Comparison of ENCODE assay signal across 13 cellular contexts in the genomic region with DNA sequence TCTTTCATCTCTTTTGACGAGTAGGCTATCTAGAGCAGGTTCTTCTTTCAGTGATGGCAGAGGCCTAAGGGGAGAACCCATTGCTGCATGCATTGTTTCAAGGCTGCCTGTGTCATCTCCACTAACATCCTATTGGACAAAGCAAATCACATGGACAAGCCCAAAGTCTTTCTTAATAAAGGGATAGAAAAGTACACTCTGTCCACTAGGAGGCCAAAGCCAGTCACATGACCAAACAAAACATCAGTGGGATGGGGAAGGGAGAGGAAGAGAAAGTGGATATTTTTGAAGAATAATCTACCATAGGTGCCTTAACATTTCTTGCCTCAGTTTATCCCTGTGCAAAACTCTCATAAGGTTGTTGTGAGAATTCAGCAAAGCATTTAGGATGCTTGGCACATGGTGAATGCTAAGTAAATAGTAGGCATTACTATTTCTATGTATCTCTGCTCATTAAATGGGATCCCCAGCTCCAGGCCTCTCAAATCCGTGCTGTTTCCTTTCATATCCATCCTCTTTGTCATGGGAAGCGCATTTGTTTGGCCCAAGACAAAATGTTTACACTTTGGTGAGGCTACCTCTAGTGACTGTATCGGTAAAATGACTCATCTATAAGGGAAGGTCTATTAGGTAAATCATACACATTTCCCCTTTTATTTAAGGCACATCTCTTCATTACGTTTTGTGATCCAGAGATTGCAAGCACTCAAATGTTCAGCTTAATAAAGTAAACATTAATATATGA. TPM values are rescaled to one million over a fixed set of nuclear protein-coding genes. Genes with fewer than 3 reads are reported as not detected.
A peak's percentile ranks its signal among the peaks of the same experiment; 100 is the strongest.
DNase-seq lines count a peak whose midpoint lies in the region; ATAC-seq, FAIRE-seq and TF ChIP-seq lines count a peak whose summit lies in the region.
"Had no signal": no experiment of that assay in that cellular context is flagged by ENCODE, and none has a peak within 500 bp of the region (broad histone marks: within the 10 kb centered on the region; RNA-seq: fewer than 3 reads in every experiment).

No MANE protein-coding gene starts in this region.

- peak; percentile 21 for DNase-seq in HepG2 (ENCODE audit: low spot score)
- no peak for DNase-seq in right lobe of liver
- no peak for DNase-seq in astrocyte of the spinal cord (ENCODE audit: low read depth, low spot score)
- DNase-seq in upper lobe of right lung: no peak
- no peak for DNase-seq in SKM-1 (lab: John Stamatoyannopoulos, UW; ENCODE audit: unreplicated experiment)
- no peak for DNase-seq in central memory CD4-positive, alpha-beta T cell
- DNase-seq: activated CD4-positive, alpha-beta T cell treated with anti-CD3 and anti-CD28 coated beads, Interleukin-2, amount 10 ng/mL, durations not matched to agents 7 days and 5 days; effector memory CD4-positive, alpha-beta T cell; NCI-H2029 treated with DMSO at 0.1 percent for 48 hours; Right ventricle myocardium superior had no signal

- WGBS in HepG2 (ENCODE audit: low lambda C conversion rate): 58% methylated on average over 5 of the region's 5 CpGs
- WGBS in right lobe of liver (ENCODE audit: insufficient coverage, low coverage, low lambda C conversion rate, missing lambda C conversion rate): 76% methylated on average over 5 of the region's 5 CpGs

- CTCF ChIA-PET in HepG2 (lab: Yijun Ruan, JAX; ENCODE audit: low intra/inter-chr PET ratio, low total read pairs): no interaction called here

- H3K27me3 ChIP-seq in HepG2 (ENCODE audit: control insufficient read depth in 1 of 2, insufficient read depth in 2 of 2, low read length in 2 of 2) (no peaks in the 10 kb centered on the region), right lobe of liver (no peaks in the 10 kb centered on the region), upper lobe of right lung (no peaks in the 10 kb centered on the region)

- TF ChIP-seq RAD21 in HepG2 (CRISPR knock-in tag; IDR thresholded peaks at IDR 0.05): no peak

- H3K9me3 ChIP-seq in HepG2 (ENCODE audit: low read length): no peaks in the 10 kb centered on the region
- no peaks in the 10 kb centered on the region for H3K9me3 ChIP-seq in right lobe of liver
- no peaks in the 10 kb centered on the region for H3K9me3 ChIP-seq in upper lobe of right lung

- H3K79me2 ChIP-seq in HepG2 (ENCODE audit: insufficient read depth, low read length): no peaks in the 10 kb centered on the region

- ATAC-seq in HepG2 (peak; percentile 76), right lobe of liver (no peak), HG03442 (IDR thresholded peaks at IDR 0.05; ENCODE audit: unreplicated experiment) (peak; percentile 74), upper lobe of right lung (peak; percentile 23), GM18498 (IDR thresholded peaks at IDR 0.05; ENCODE audit: unreplicated experiment) (no peak)
- ATAC-seq: stimulated activated memory B cell treated with anti-CD40 and anti-IgM and Interleukin-4, amounts not matched to agents 10 μg/mL and 1 μg/mL and 100 μg/mL, for 72 hours had no signal

- H3K36me3 ChIP-seq in HepG2 (replicated peaks in 1 of 2; ENCODE audit: control insufficient read depth in 1 of 2, insufficient read depth in 2 of 2, low read length in 2 of 2) (no peaks in the 10 kb centered on the region), right lobe of liver (no peaks in the 10 kb centered on the region), upper lobe of right lung (no peaks in the 10 kb centered on the region)

- no peak overlapping the region for H2AFZ ChIP-seq in HepG2 (ENCODE audit: low read length)

- POLR2A ChIA-PET in HepG2 (lab: Yijun Ruan, JAX): no interaction called here

- H3K4me2 ChIP-seq in HepG2 (ENCODE audit: low read depth, low read length): no peak overlapping the region

- no peak for TF ChIP-seq EP300 in HepG2 (IDR thresholded peaks at IDR 0.05; ENCODE audit: low read depth in 2 of 2, low read length in 2 of 2)
- no peak for TF ChIP-seq EP300 in HepG2 (CRISPR knock-in tag; IDR thresholded peaks at IDR 0.05; ENCODE audit: borderline replicate concordance)

- H3K4me1 ChIP-seq in HepG2 (ENCODE audit: insufficient read depth, low read length) (no peaks in the 10 kb centered on the region), right lobe of liver (no peaks in the 10 kb centered on the region), upper lobe of right lung (no peaks in the 10 kb centered on the region)

- intact Hi-C loops in HepG2 (cut with micrococcal nuclease; ENCODE audit: unreplicated experiment) (no loop called here), right lobe of liver (cut with DNase I) (no loop called here), upper lobe of right lung (cut with DNase I) (no loop called here)

- no peak for FAIRE-seq in HepG2 (lab: Jason Lieb, UNC)

- no peak for TF ChIP-seq POLR2A in HepG2 (IDR thresholded peaks at IDR 0.05; ENCODE audit: insufficient read depth in 1 of 2, low read depth in 2 of 2, low read length in 2 of 2)
- no peak for TF ChIP-seq POLR2A in right lobe of liver (IDR thresholded peaks at IDR 0.05)

- no peak for TF ChIP-seq CTCF in HepG2 (CRISPR knock-in tag; IDR thresholded peaks at IDR 0.05)
- no peak for TF ChIP-seq CTCF in right lobe of liver (IDR thresholded peaks at IDR 0.05)
- peak; percentile 9 for TF ChIP-seq CTCF in astrocyte of the spinal cord (IDR thresholded peaks at IDR 0.05; ENCODE audit: low read depth, low read length)
- no peak for TF ChIP-seq CTCF in upper lobe of right lung (IDR thresholded peaks at IDR 0.05)

- in situ Hi-C loops in HepG2 (cut with HindIII; ENCODE audit: extremely low pct_ligation_motif_present, low pct_unique_long_range_greater_than_20kb) (no loop called here), astrocyte of the spinal cord (cut with HindIII; ENCODE audit: low sequenced_read_pairs) (no loop called here)

- H4K20me1 ChIP-seq in HepG2 (ENCODE audit: insufficient read depth, low read length): no peaks in the 10 kb centered on the region

- BruUV-seq in HepG2 (replicated peaks; lab: Mats Ljungman, UMichigan): no TSS peak

- no peak overlapping the region for H3K9ac ChIP-seq in HepG2 (ENCODE audit: insufficient read depth, low read depth, low read length)

- H3K27ac ChIP-seq in HepG2 (ENCODE audit: extremely low read length, insufficient read depth, low read length): no peak overlapping the region
- H3K27ac ChIP-seq in right lobe of liver: no peak overlapping the region
- H3K27ac ChIP-seq in upper lobe of right lung: no peak overlapping the region

- H3K4me3 ChIP-seq in HepG2 (replicated peaks in 1 of 3; ENCODE audit: insufficient read depth in 1 of 3, low read depth in 2 of 3, low read length in 3 of 3) (no peak overlapping the region), right lobe of liver (no peak overlapping the region), astrocyte of the spinal cord (ENCODE audit: low read depth, low read length) (no peak overlapping the region), upper lobe of right lung (no peak overlapping the region)

TF ChIP-seq in HepG2, 621 proteins besides CTCF, POLR2A, EP300 and RAD21 (continues in another document):
- no peak for TF ChIP-seq THYN1 (CRISPR knock-in tag; IDR thresholded peaks at IDR 0.05; ENCODE audit: borderline replicate concordance, low read depth)

RNA-seq across cellular contexts. Expression of a gene that starts 16.7 kb away (rescaled TPM):
- total RNA-seq in HepG2 (2016; rRNA removed; fragmentation: Illumina TruSeq; extraction: Trizol) (43.8 and 62.9 TPM in 2 replicates), right lobe of liver (10 to 100 TPM in 2 of 6 experiments, 1 to 10 TPM in 4; 7.6 to 14.7 (median 9.4) TPM), upper lobe of right lung (46.1 TPM)
- 6.9 and 7.1 TPM in 2 replicates for total RNA-seq in HepG2 (2016; cell fraction: cytosol; rRNA removed; fragmentation: Illumina TruSeq; extraction: Trizol; ENCODE audit: low read depth)
- total RNA-seq in HepG2 (2016; cell fraction: insoluble cytoplasmic fraction; rRNA removed; fragmentation: Illumina TruSeq; extraction: Trizol): 44.1 and 61.2 TPM in 2 replicates
- 12.9 and 13.8 TPM in 2 replicates for total RNA-seq in HepG2 (2016; cell fraction: membrane; rRNA removed; fragmentation: Illumina TruSeq; extraction: Trizol)
- 35.9 and 36.9 TPM in 2 replicates for total RNA-seq in HepG2 (2016; cell fraction: nucleus; rRNA removed; fragmentation: Illumina TruSeq; extraction: Trizol)
- 13.5 and 17.6 TPM in 2 replicates for polyA plus RNA-seq in HepG2 (2011; rRNA removed)
- polyA plus RNA-seq in HepG2 (2011; cell fraction: cytosol; rRNA removed): 8.6 and 12.4 TPM in 2 replicates
- polyA plus RNA-seq in HepG2 (2011; cell fraction: nucleus; rRNA removed): 5.3 and 5.6 TPM in 2 replicates
- 9.4 and 10.1 TPM in 2 replicates for polyA plus RNA-seq in HepG2 (2012)
- 1.0 and 1.3 TPM in 2 replicates for polyA plus RNA-seq in HepG2 (2016; cell fraction: cytosol; fragmentation: Illumina TruSeq; extraction: Trizol; ENCODE audit: low read depth)
- polyA plus RNA-seq in HepG2 (2016; cell fraction: insoluble cytoplasmic fraction; fragmentation: Illumina TruSeq; extraction: Trizol; ENCODE audit: low read depth): 39.5 and 41.4 TPM in 2 replicates
- 4.2 and 4.4 TPM in 2 replicates for polyA plus RNA-seq in HepG2 (2016; cell fraction: membrane; fragmentation: Illumina TruSeq; extraction: Trizol; ENCODE audit: low read depth)
- polyA plus RNA-seq in HepG2 (2016; cell fraction: nucleus; fragmentation: Illumina TruSeq; extraction: Trizol; ENCODE audit: insufficient read depth, low read depth): 18.8 and 19.0 TPM in 2 replicates
- 4.0 and 26.7 TPM in 2 replicates for polyA minus RNA-seq in HepG2 (2011; rRNA and poly(A)+ RNA removed; ENCODE audit: low replicate concordance)
- polyA minus RNA-seq in HepG2 (2011; cell fraction: cytosol; rRNA and poly(A)+ RNA removed): 19.0 and 21.3 TPM in 2 replicates
- 61.3 and 65.6 TPM in 2 replicates for polyA minus RNA-seq in HepG2 (2011; cell fraction: nucleus; rRNA and poly(A)+ RNA removed)
- total RNA-seq: activated CD4-positive, alpha-beta T cell treated with anti-CD3 and anti-CD28 coated beads, Interleukin-2, amount 10 ng/mL, durations not matched to agents 7 days and 5 days had no signal

Comparison
In these comparisons a context has a peak if more than half of its experiments do, and no peak if none do; other contexts are left out.
1. ATAC-seq: peak in HepG2 (single experiment), HG03442 (single experiment) and upper lobe of right lung (single experiment); none in right lobe of liver (0 of 4) and GM18498 (single experiment).